ENCODE assay signal across 13 cellular contexts in the genomic region with DNA sequence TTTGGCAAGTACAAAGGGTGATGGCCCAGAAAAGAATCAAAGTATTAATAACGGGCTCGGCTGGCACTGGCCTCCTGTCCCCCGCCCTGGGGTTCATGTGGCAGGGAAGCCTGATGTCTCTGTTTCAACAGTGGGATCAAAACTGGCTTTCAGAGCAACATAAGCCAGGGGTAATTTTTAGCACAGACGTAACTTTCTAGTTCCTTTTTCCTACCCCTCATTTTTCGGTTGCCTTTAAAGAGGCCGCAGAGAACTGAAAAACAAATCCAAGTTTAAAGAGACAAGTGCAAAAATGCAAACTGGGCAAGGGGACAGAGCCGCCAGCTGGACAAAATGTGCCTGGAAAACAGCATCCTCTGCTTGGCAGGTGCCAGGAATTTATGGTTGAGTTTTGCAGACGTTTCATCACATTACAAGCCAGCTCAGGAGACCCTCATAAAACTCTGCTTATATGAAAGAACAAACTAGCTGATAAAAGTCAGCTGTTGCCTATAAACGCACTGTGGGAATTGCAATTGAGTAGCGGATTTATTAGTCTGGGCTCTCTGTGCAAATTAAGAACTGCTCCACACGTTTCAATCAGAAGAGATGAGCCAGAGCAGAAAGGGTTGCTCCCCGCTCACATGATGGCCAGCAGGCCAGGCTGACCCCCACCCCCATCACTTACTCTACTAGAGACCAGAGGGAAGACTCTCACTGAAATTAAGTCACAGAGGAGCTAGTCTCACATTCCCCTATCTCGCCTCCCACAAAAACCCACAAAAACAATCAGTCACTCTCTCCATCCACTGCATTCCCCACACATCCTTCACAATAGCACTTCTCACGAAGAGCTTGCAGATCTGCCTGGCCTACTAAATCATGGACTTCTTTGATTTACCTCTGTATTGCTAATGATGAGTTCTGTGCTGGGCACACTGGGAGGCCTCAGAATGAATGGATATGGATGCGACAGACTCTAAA. TPM values are rescaled to one million over a fixed set of nuclear protein-coding genes. Genes with fewer than 3 reads are reported as not detected.
DNase-seq lines count a peak whose midpoint lies in the region; ATAC-seq and TF ChIP-seq lines count a peak whose summit lies in the region.
"Had no signal": no experiment of that assay in that cellular context is flagged by ENCODE, and none has a peak within 500 bp of the region (broad histone marks: within the 10 kb centered on the region; RNA-seq: fewer than 3 reads in every experiment).

No MANE protein-coding gene starts in this region.

- TF ChIP-seq CTCF in AG09309 (IDR thresholded peaks at IDR 0.05; ENCODE audit: control insufficient read depth, insufficient read depth, low read depth, low read length, missing control alignments) (no peak), lower lobe of right lung (IDR thresholded peaks at IDR 0.05) (no peak)

- peak; percentile 55 for TF ChIP-seq POLR2A in GM19193 (IDR thresholded peaks at IDR 0.05; ENCODE audit: extremely low read depth, insufficient read depth, insufficient read length)

- H3K4me1 ChIP-seq in lower lobe of right lung, result peaks cover 8% of the 10 kb centered on the region
- H3K4me1 ChIP-seq: heart right ventricle had no signal

- peaks cover under 1% of the 10 kb centered on the region for H3K27me3 ChIP-seq in lower lobe of right lung (ENCODE audit: low read depth)

- H3K9me3 ChIP-seq in lower lobe of right lung, result no peaks in the 10 kb centered on the region
- H3K9me3 ChIP-seq: heart right ventricle had no signal

- ATAC-seq in lower lobe of right lung, result no peak
- ATAC-seq: naive thymus-derived CD4-positive, alpha-beta T cell had no signal

- H3K4me3 ChIP-seq in AG09309 (ENCODE audit: control insufficient read depth, low read depth, low read length) (no peak overlapping the region), lower lobe of right lung (no peak overlapping the region)
- H3K4me3 ChIP-seq: heart right ventricle, SK-N-MC had no signal

- peak overlapping the region; percentile 56 for H3K27ac ChIP-seq in lower lobe of right lung
- H3K27ac ChIP-seq: SK-N-MC had no signal

- intact Hi-C loops in lower lobe of right lung (cut with DNase I), result no loop called here

- peaks cover 7% of the 10 kb centered on the region for H3K36me3 ChIP-seq in lower lobe of right lung

- DNase-seq in AG09309 (ENCODE audit: low read depth) (peak; percentile 72), NAMALWA (ENCODE audit: low spot score) (peak; percentile 38), lower lobe of right lung (no peak), NCI-H82 treated with DMSO at 0.1 percent for 48 hours (lab: John Stamatoyannopoulos, UW; ENCODE audit: unreplicated experiment) (no peak), CD1c-positive myeloid dendritic cell (ENCODE audit: extremely low spot score) (no peak), amniotic stem cell (lab: John Stamatoyannopoulos, UW) (no peak)
- DNase-seq in activated naive CD4-positive, alpha-beta T cell (lab: John Stamatoyannopoulos, UW), result no peak
- DNase-seq: ACHN; central memory CD4-positive, alpha-beta T cell; heart right ventricle; naive thymus-derived CD4-positive, alpha-beta T cell had no signal

RNA-seq across cellular contexts. Expression of a gene that starts 15.8 kb away (rescaled TPM):
- total RNA-seq in lower lobe of right lung, result 1.7 TPM

RNA-seq across cellular contexts. Expression of a gene that starts 41.9 kb away (rescaled TPM):
- total RNA-seq in lower lobe of right lung, result 4.3 TPM
- total RNA-seq: naive thymus-derived CD4-positive, alpha-beta T cell had no signal

Comparison
In these comparisons a context has a peak if more than half of its experiments do, and no peak if none do; other contexts are left out.
1. DNase-seq: peak in AG09309 (single experiment) and NAMALWA (single experiment); none in lower lobe of right lung (single experiment), activated naive CD4-positive, alpha-beta T cell (0 of 4), NCI-H82 treated with DMSO at 0.1 percent for 48 hours (single experiment), CD1c-positive myeloid dendritic cell (single experiment) and amniotic stem cell (single experiment).